8 cellular contexts compared by ENCODE assay signal in genomic region chr13:27476943-27477681, GRCh38. TPM values are rescaled to one million over a fixed set of nuclear protein-coding genes. Genes with fewer than 3 reads are reported as not detected.
A peak's percentile ranks its signal among the peaks of the same experiment; 100 is the strongest.
DNase-seq lines count a peak whose midpoint lies in the region; ATAC-seq, FAIRE-seq and TF ChIP-seq lines count a peak whose summit lies in the region.

No MANE protein-coding gene starts in this region.

- H3K27me3 Mint-ChIP-seq in activated T-cell treated with anti-CD3 and anti-CD28 coated beads, Interleukin-2, amount 50 U/mL, for 72 hours (ENCODE audit: low read depth): no peaks in the 10 kb centered on the region
- peaks cover 2% of the 10 kb centered on the region for H3K27me3 Mint-ChIP-seq in activated T-cell treated with anti-CD3 and anti-CD28 coated beads, Interleukin-2, amount 50 U/mL, for 24 hours

- peak in 1 of 2 donors; percentile 1 for DNase-seq in activated T-cell treated with anti-CD3 and anti-CD28 coated beads, Interleukin-2, amount 50 U/mL, for 72 hours
- no peak for DNase-seq in activated T-cell treated with anti-CD3 and anti-CD28 coated beads, Interleukin-2, amount 50 U/mL, for 24 hours
- DNase-seq in NCI-H748 treated with DMSO at 0.1 percent for 48 hours (lab: John Stamatoyannopoulos, UW) (peak; percentile 99), fibroblast of mammary gland (ENCODE audit: low read depth) (peak; percentile 84), D721Med (ENCODE audit: insufficient read length, low spot score) (no peak), NCI-H187 (lab: John Stamatoyannopoulos, UW) (no peak), Right ventricle myocardium inferior (ENCODE audit: missing footprints) (no peak)

- intact Hi-C loops in Right ventricle myocardium inferior (cut with DNase I): no loop called here

- H3K9me3 Mint-ChIP-seq in activated T-cell treated with anti-CD3 and anti-CD28 coated beads, Interleukin-2, amount 50 U/mL, for 72 hours: no peaks in the 10 kb centered on the region
- no peaks in the 10 kb centered on the region for H3K9me3 Mint-ChIP-seq in activated T-cell treated with anti-CD3 and anti-CD28 coated beads, Interleukin-2, amount 50 U/mL, for 24 hours

- ATAC-seq in activated T-cell treated with anti-CD3 and anti-CD28 coated beads, Interleukin-2, amount 50 U/mL, for 72 hours (replicated peaks in 1 of 2): peak; percentile 25 to 53
- peak; percentile 73 for ATAC-seq in HG02798 (IDR thresholded peaks at IDR 0.05; ENCODE audit: poor library complexity, unreplicated experiment)
- no peak for ATAC-seq in Right ventricle myocardium inferior

- no peak overlapping the region for H3K27ac Mint-ChIP-seq in activated T-cell treated with anti-CD3 and anti-CD28 coated beads, Interleukin-2, amount 50 U/mL, for 72 hours
- no peak overlapping the region for H3K27ac Mint-ChIP-seq in activated T-cell treated with anti-CD3 and anti-CD28 coated beads, Interleukin-2, amount 50 U/mL, for 24 hours

- H3K4me3 ChIP-seq in fibroblast of mammary gland (ENCODE audit: control insufficient read depth, low read depth, low read length): no peak overlapping the region

- peak overlapping the region in 1 of 2 donors; percentile 2 for H3K4me3 Mint-ChIP-seq in activated T-cell treated with anti-CD3 and anti-CD28 coated beads, Interleukin-2, amount 50 U/mL, for 72 hours
- H3K4me3 Mint-ChIP-seq in activated T-cell treated with anti-CD3 and anti-CD28 coated beads, Interleukin-2, amount 50 U/mL, for 24 hours: no peak overlapping the region

- TF ChIP-seq CTCF in fibroblast of mammary gland (conservative IDR thresholded peaks at IDR 0.05; ENCODE audit: control insufficient read depth, insufficient read depth, low read depth, low read length) (no peak), D721Med (IDR thresholded peaks at IDR 0.05; ENCODE audit: insufficient read depth, missing control alignments) (no peak)

- H3K4me1 Mint-ChIP-seq in activated T-cell treated with anti-CD3 and anti-CD28 coated beads, Interleukin-2, amount 50 U/mL, for 72 hours (ENCODE audit: low read depth): peaks cover 16% of the 10 kb centered on the region
- H3K4me1 Mint-ChIP-seq in activated T-cell treated with anti-CD3 and anti-CD28 coated beads, Interleukin-2, amount 50 U/mL, for 24 hours (ENCODE audit: low read depth): peaks cover 16% of the 10 kb centered on the region

- no peaks in the 10 kb centered on the region for H3K36me3 Mint-ChIP-seq in activated T-cell treated with anti-CD3 and anti-CD28 coated beads, Interleukin-2, amount 50 U/mL, for 72 hours (ENCODE audit: insufficient read depth in 2 of 2)
- H3K36me3 Mint-ChIP-seq in activated T-cell treated with anti-CD3 and anti-CD28 coated beads, Interleukin-2, amount 50 U/mL, for 24 hours (ENCODE audit: low read depth): no peaks in the 10 kb centered on the region

- no peak for FAIRE-seq in D721Med (lab: Jason Lieb, UNC)

RNA-seq across cellular contexts. Expression of gene MTIF3, which starts 26.7 kb away (rescaled TPM):
- 10 to 100 TPM; 25.0 to 30.6 TPM for total RNA-seq in activated T-cell treated with anti-CD3 and anti-CD28 coated beads, Interleukin-2, amount 50 U/mL, for 72 hours
- total RNA-seq in Right ventricle myocardium inferior: 185 TPM

RNA-seq across cellular contexts. Expression of gene GTF3A, which starts 52.7 kb away (rescaled TPM):
- total RNA-seq in activated T-cell treated with anti-CD3 and anti-CD28 coated beads, Interleukin-2, amount 50 U/mL, for 72 hours: 100 to 1,000 TPM; 188 to 237 TPM
- 235 TPM for total RNA-seq in Right ventricle myocardium inferior

Comparison
In these comparisons a context has a peak if more than half of its experiments do, and no peak if none do; other contexts are left out.
1. DNase-seq: peak in NCI-H748 treated with DMSO at 0.1 percent for 48 hours (single experiment) and fibroblast of mammary gland (single experiment); none in activated T-cell treated with anti-CD3 and anti-CD28 coated beads, Interleukin-2, amount 50 U/mL, for 24 hours (single experiment), D721Med (single experiment), NCI-H187 (0 of 2) and Right ventricle myocardium inferior (single experiment).